Comparison of ENCODE assay signal across 21 cellular contexts in genomic region chr12:132061641-132062430, GRCh38.
DNase-seq lines count a peak whose midpoint lies in the region; ATAC-seq and TF ChIP-seq lines count a peak whose summit lies in the region.
"Had no signal": no experiment of that assay in that cellular context is flagged by ENCODE, and none has a peak within 500 bp of the region (broad histone marks: within the 10 kb centered on the region; RNA-seq: fewer than 3 reads in every experiment).

No MANE protein-coding gene starts in this region.

- no CpG with 5 or more reads among the region's 30 CpGs for WGBS in H9 (ENCODE audit: extremely low coverage, insufficient read length, low lambda C conversion rate)
- no CpG with 5 or more reads among the region's 30 CpGs for WGBS in neuronal stem cell (ENCODE audit: extremely low coverage in 2 of 2, insufficient read length in 2 of 2, insufficient replicate concordance in 1 of 2), 2 donors

- no peaks in the 10 kb centered on the region for H3K79me2 ChIP-seq in H9 (ENCODE audit: insufficient read depth, low read length)

- H3K79me1 ChIP-seq in H9 (ENCODE audit: insufficient read depth, low read depth, low read length, poor library complexity, severe bottlenecking) (no peaks in the 10 kb centered on the region), neuronal stem cell (ENCODE audit: low read depth, low read length) (peaks cover 3% of the 10 kb centered on the region)

- H2BK5ac ChIP-seq in H9 (ENCODE audit: insufficient read length, low read length), result no peak overlapping the region
- no peak overlapping the region for H2BK5ac ChIP-seq in neuronal stem cell (ENCODE audit: low read length)

- no peak overlapping the region for H3K18ac ChIP-seq in H9 (ENCODE audit: insufficient read length, low read depth, low read length)
- peak overlapping the region; percentile 31 for H3K18ac ChIP-seq in neuronal stem cell (ENCODE audit: low read length)

- ATAC-seq in effector memory CD8-positive, alpha-beta T cell (replicated peaks), result no peak
- no peak for ATAC-seq in stimulated activated effector memory CD8-positive, alpha-beta T cell treated with anti-CD3 and anti-CD28 coated beads, Interleukin-12 subunit alpha, Interleukin-12 subunit beta, amount 100 ng/mL, for 72 hours
- ATAC-seq in GM18858 (IDR thresholded peaks at IDR 0.05; ENCODE audit: unreplicated experiment), result no peak
- ATAC-seq: CD8-positive, alpha-beta T cell; GM12878; HCT116; PC-3 had no signal

- H3K36me3 ChIP-seq in neuronal stem cell (replicated peaks in 1 of 2; ENCODE audit: control insufficient read depth in 2 of 2, insufficient read depth in 2 of 2, low read length in 2 of 2), result peaks cover 54 to 93% of the 10 kb centered on the region in 2 donors

- H3K9me3 ChIP-seq in H9 (ENCODE audit: control insufficient read depth, low read depth, low read length) (no peaks in the 10 kb centered on the region), neuronal stem cell (replicated peaks in 1 of 2; ENCODE audit: control insufficient read depth in 2 of 2, insufficient read depth in 1 of 2, low read depth in 1 of 2, low read length in 2 of 2) (peaks cover 0 to 2% of the 10 kb centered on the region in 2 donors)

- H4K20me1 ChIP-seq in H9 (ENCODE audit: control insufficient read depth, insufficient read depth, insufficient read length), result no peaks in the 10 kb centered on the region

- H3K56ac ChIP-seq in H9 (ENCODE audit: insufficient read length, low read depth, low read length), result no peak overlapping the region

- DNase-seq in H9 (no peak), neuronal stem cell (ENCODE audit: low spot score) (no peak), NCI-H2107 (lab: John Stamatoyannopoulos, UW) (no peak), GOT3 (lab: John Stamatoyannopoulos, UW) (no peak), T-helper 1 cell (no peak)
- DNase-seq in effector memory CD8-positive, alpha-beta T cell, result no peak
- DNase-seq in stimulated activated effector memory CD8-positive, alpha-beta T cell treated with anti-CD3 and anti-CD28 coated beads, Interleukin-12 subunit alpha, Interleukin-12 subunit beta, amount 100 ng/mL, for 72 hours (ENCODE audit: low spot score in 2 of 2), result no peak
- DNase-seq: CD8-positive, alpha-beta T cell; DMS79; KBM-7; MV-4-11; NCI-H1417; NCI-H1930; NCI-H2171; NCI-H446 treated with DMSO at 0.1 percent for 48 hours; NCI-H748 treated with DMSO at 0.1 percent for 48 hours; PC-3 had no signal

- no peaks in the 10 kb centered on the region for H3K27me3 ChIP-seq in H9 (ENCODE audit: insufficient read depth, low read length)
- no peaks in the 10 kb centered on the region for H3K27me3 ChIP-seq in neuronal stem cell (ENCODE audit: control insufficient read depth in 3 of 3, insufficient read depth in 3 of 3, low read depth in 1 of 3, low read length in 3 of 3)

- no peak for TF ChIP-seq CTCF in H9 (conservative IDR thresholded peaks at IDR 0.05)

- H3K36me3 Mint-ChIP-seq in H9 (ENCODE audit: insufficient read depth in 1 of 3, low read depth in 3 of 3), result peaks cover 31 to 77% (median 64%) of the 10 kb centered on the region in 3 experiments
- H3K36me3 Mint-ChIP-seq in effector memory CD8-positive, alpha-beta T cell (ENCODE audit: insufficient read depth), result peaks cover 44% of the 10 kb centered on the region
- H3K36me3 Mint-ChIP-seq in stimulated activated effector memory CD8-positive, alpha-beta T cell treated with anti-CD3 and anti-CD28 coated beads, Interleukin-12 subunit alpha, Interleukin-12 subunit beta, amount 100 ng/mL, for 72 hours, result peaks cover 93% of the 10 kb centered on the region

- no peaks in the 10 kb centered on the region for H3K4me1 ChIP-seq in H9 (ENCODE audit: insufficient read depth, low read length)
- H3K4me1 ChIP-seq in neuronal stem cell (ENCODE audit: control insufficient read depth in 2 of 2, insufficient read depth in 1 of 2, low read depth in 1 of 2, low read length in 2 of 2), result peaks cover 7 to 13% of the 10 kb centered on the region in 2 donors

- H3K23ac ChIP-seq in H9 (ENCODE audit: insufficient read length, low read depth, low read length) (no peak overlapping the region), neuronal stem cell (ENCODE audit: low read depth, low read length, poor library complexity) (peak overlapping the region; percentile 81)

- no peak overlapping the region for H3K4me2 ChIP-seq in H9 (ENCODE audit: insufficient read depth, insufficient read length, low read length)
- H3K4me2 ChIP-seq in neuronal stem cell (ENCODE audit: insufficient read depth, low read length, poor library complexity, severe bottlenecking), result no peak overlapping the region

- no peak overlapping the region for H2BK15ac ChIP-seq in H9 (ENCODE audit: low read depth, low read length)
- H2BK15ac ChIP-seq in neuronal stem cell (ENCODE audit: low read length), result peak overlapping the region; percentile 27

- H3K27ac ChIP-seq in H9 (ENCODE audit: insufficient read length, low read depth, low read length) (no peak overlapping the region), neuronal stem cell (replicated peaks; ENCODE audit: low read length) (no peak overlapping the region)
- H3K27ac ChIP-seq: RWPE1 had no signal

- H2AK5ac ChIP-seq in H9 (ENCODE audit: insufficient read length, low read length), result no peak overlapping the region
- H2AK5ac ChIP-seq in neuronal stem cell (ENCODE audit: low read depth, low read length), result no peak overlapping the region

- peak overlapping the region in 1 of 2 donors; percentile 28 for H3K4me3 ChIP-seq in neuronal stem cell (ENCODE audit: low read length in 2 of 2)
- H3K4me3 ChIP-seq: GM12878 had no signal

- H3K23me2 ChIP-seq in H9 (ENCODE audit: insufficient read length, low read depth, low read length, poor library complexity, severe bottlenecking), result no peaks in the 10 kb centered on the region

- H3K4ac ChIP-seq in H9 (ENCODE audit: low read depth, low read length) (no peak overlapping the region), neuronal stem cell (ENCODE audit: low read length) (peak overlapping the region; percentile 77)

- no peak overlapping the region; a peak in 1 of 5 replicates for H3K4me3 Mint-ChIP-seq in H9
- no peak overlapping the region for H3K4me3 Mint-ChIP-seq in effector memory CD8-positive, alpha-beta T cell
- no peak overlapping the region for H3K4me3 Mint-ChIP-seq in stimulated activated effector memory CD8-positive, alpha-beta T cell treated with anti-CD3 and anti-CD28 coated beads, Interleukin-12 subunit alpha, Interleukin-12 subunit beta, amount 100 ng/mL, for 72 hours
- H3K4me3 Mint-ChIP-seq: CD8-positive, alpha-beta T cell had no signal

- H3K4me1 Mint-ChIP-seq in H9, result no peaks in the 10 kb centered on the region
- peaks cover 17 to 18% of the 10 kb centered on the region in 2 donors for H3K4me1 Mint-ChIP-seq in effector memory CD8-positive, alpha-beta T cell (ENCODE audit: low read depth in 2 of 2)
- H3K4me1 Mint-ChIP-seq in stimulated activated effector memory CD8-positive, alpha-beta T cell treated with anti-CD3 and anti-CD28 coated beads, Interleukin-12 subunit alpha, Interleukin-12 subunit beta, amount 100 ng/mL, for 72 hours, result peaks cover 15% of the 10 kb centered on the region

- H4K8ac ChIP-seq in H9 (replicated peaks; ENCODE audit: insufficient read length, low read depth, low read length) (no peak overlapping the region), neuronal stem cell (ENCODE audit: low read depth, low read length) (no peak overlapping the region)

- no peak overlapping the region for H4K91ac ChIP-seq in H9 (ENCODE audit: insufficient read length, low read depth, low read length)
- no peak overlapping the region for H4K91ac ChIP-seq in neuronal stem cell (ENCODE audit: low read depth, low read length, poor library complexity)

- H3K27ac Mint-ChIP-seq in H9, result peak overlapping the region in 2 of 3 experiments; percentile 10 to 30; a peak in 3 of 7 replicates
- H3K27ac Mint-ChIP-seq in effector memory CD8-positive, alpha-beta T cell, result peak overlapping the region; percentile 67 to 81
- peak overlapping the region; percentile 1 for H3K27ac Mint-ChIP-seq in stimulated activated effector memory CD8-positive, alpha-beta T cell treated with anti-CD3 and anti-CD28 coated beads, Interleukin-12 subunit alpha, Interleukin-12 subunit beta, amount 100 ng/mL, for 72 hours
- H3K27ac Mint-ChIP-seq: CD8-positive, alpha-beta T cell had no signal

- H3K14ac ChIP-seq in H9 (ENCODE audit: insufficient read depth, low read length) (no peak overlapping the region), neuronal stem cell (ENCODE audit: low read length) (peak overlapping the region; percentile 90)

- no peak overlapping the region for H3K9ac ChIP-seq in H9 (ENCODE audit: extremely low read depth, insufficient read length, low read length)
- H3K9ac ChIP-seq in neuronal stem cell (ENCODE audit: low read depth, low read length, poor library complexity), result peak overlapping the region; percentile 71

- H3K27me3 Mint-ChIP-seq in H9 (ENCODE audit: low read depth), result no peaks in the 10 kb centered on the region
- no peaks in the 10 kb centered on the region for H3K27me3 Mint-ChIP-seq in effector memory CD8-positive, alpha-beta T cell

- H4K5ac ChIP-seq in H9 (ENCODE audit: insufficient read length, low read depth, low read length), result no peak overlapping the region

- H2BK120ac ChIP-seq in H9 (ENCODE audit: low read depth, low read length, poor library complexity, severe bottlenecking) (no peak overlapping the region), neuronal stem cell (ENCODE audit: low read depth, low read length) (no peak overlapping the region)

- H2BK20ac ChIP-seq in H9 (ENCODE audit: low read depth, low read length, poor library complexity, severe bottlenecking), result no peak overlapping the region

- H2AFZ ChIP-seq in H9 (ENCODE audit: low read length) (no peak overlapping the region), neuronal stem cell (ENCODE audit: low read length) (no peak overlapping the region)

- H2BK12ac ChIP-seq in H9 (ENCODE audit: insufficient read length, low read depth, low read length) (no peak overlapping the region), neuronal stem cell (ENCODE audit: low read length) (no peak overlapping the region)

- no peak overlapping the region for H3T11ph ChIP-seq in H9 (ENCODE audit: low read length)

- no peaks in the 10 kb centered on the region for H3K9me3 Mint-ChIP-seq in H9
- no peaks in the 10 kb centered on the region for H3K9me3 Mint-ChIP-seq in effector memory CD8-positive, alpha-beta T cell
- no peaks in the 10 kb centered on the region for H3K9me3 Mint-ChIP-seq in stimulated activated effector memory CD8-positive, alpha-beta T cell treated with anti-CD3 and anti-CD28 coated beads, Interleukin-12 subunit alpha, Interleukin-12 subunit beta, amount 100 ng/mL, for 72 hours
- H3K9me3 Mint-ChIP-seq: CD8-positive, alpha-beta T cell had no signal

Comparison
In these comparisons a context has a peak if more than half of its experiments do, and no peak if none do; other contexts are left out.
1. H3K27ac Mint-ChIP-seq: peak in every context shown above with its lines; median percentile 74 in effector memory CD8-positive, alpha-beta T cell; 20 in H9; 1 in stimulated activated effector memory CD8-positive, alpha-beta T cell treated with anti-CD3 and anti-CD28 coated beads, Interleukin-12 subunit alpha, Interleukin-12 subunit beta, amount 100 ng/mL, for 72 hours.